ENCODE assay signal across 10 cellular contexts in genomic region chr1:109624215-109625010, GRCh38. TPM values are rescaled to one million over a fixed set of nuclear protein-coding genes. Genes with fewer than 3 reads are reported as not detected.
DNase-seq lines count a peak whose midpoint lies in the region; ATAC-seq and TF ChIP-seq lines count a peak whose summit lies in the region.
"Had no signal": no experiment of that assay in that cellular context is flagged by ENCODE, and none has a peak within 500 bp of the region (broad histone marks: within the 10 kb centered on the region; RNA-seq: fewer than 3 reads in every experiment).

No MANE protein-coding gene starts in this region.

- no peak for ATAC-seq in aorta (ENCODE audit: low FRiP score)
- ATAC-seq: pancreas had no signal

- H3K27ac Mint-ChIP-seq in endodermal cell, result no peak overlapping the region

- H3K4me3 Mint-ChIP-seq in endodermal cell, result no peak overlapping the region

- peaks cover 61% of the 10 kb centered on the region for H3K79me2 ChIP-seq in mammary epithelial cell (ENCODE audit: insufficient read depth, low read length)

- H3K27me3 ChIP-seq in breast epithelium (no peaks in the 10 kb centered on the region), mammary epithelial cell (ENCODE audit: insufficient read depth, low read length) (no peaks in the 10 kb centered on the region), endodermal cell (ENCODE audit: control insufficient read depth, insufficient read depth, low read length, poor library complexity, severe bottlenecking) (no peaks in the 10 kb centered on the region), tibial artery (no peaks in the 10 kb centered on the region), aorta (ENCODE audit: control insufficient read depth in 1 of 2, insufficient read depth in 2 of 2, low read length in 1 of 2) (no peaks in the 10 kb centered on the region)
- H3K27me3 ChIP-seq: pancreas had no signal

- intact Hi-C loops in breast epithelium (cut with DNase I; ENCODE audit: low total_unique reads) (no loop called here), mammary epithelial cell (cut with micrococcal nuclease) (no loop called here), tibial artery (cut with DNase I; ENCODE audit: low total_unique reads) (no loop called here), aorta (cut with DNase I) (no loop called here)

- no peak for DNase-seq in breast epithelium (ENCODE audit: low spot score in 2 of 2)
- DNase-seq in mammary epithelial cell, result no peak
- peak; percentile 12 for DNase-seq in NCI-H2196 (lab: John Stamatoyannopoulos, UW; ENCODE audit: unreplicated experiment)
- DNase-seq in endodermal cell, result peak; percentile 48
- peak in 1 of 2 donors; percentile 63 for DNase-seq in tibial artery
- no peak for DNase-seq in NCI-H2227 treated with DMSO at 0.1 percent for 48 hours (lab: John Stamatoyannopoulos, UW)
- no peak for DNase-seq in glomerular visceral epithelial cell (ENCODE audit: extremely low spot score)
- DNase-seq in aorta, result no peak

- in situ Hi-C loops in mammary epithelial cell (cut with MboI; ENCODE audit: low sequenced_read_pairs in 2 of 2), result loop anchor here (5.0 to 25.0 kb wide), 3 partner anchors 77 to 363 kb away; partner anchors contain the start of genes GNAI3 (in 2 of the 2) and AHCYL1 (in 1 of the 2)

- no peak overlapping the region for H3K4me2 ChIP-seq in mammary epithelial cell (ENCODE audit: insufficient read depth, low read depth, low read length)

- H3K9me3 ChIP-seq in breast epithelium (no peaks in the 10 kb centered on the region), mammary epithelial cell (replicated peaks; ENCODE audit: insufficient read depth, low read length) (no peaks in the 10 kb centered on the region), endodermal cell (ENCODE audit: control insufficient read depth, low read length) (no peaks in the 10 kb centered on the region), tibial artery (no peaks in the 10 kb centered on the region), aorta (ENCODE audit: control insufficient read depth, low read length) (no peaks in the 10 kb centered on the region)
- H3K9me3 ChIP-seq: pancreas had no signal

- H2AFZ ChIP-seq in mammary epithelial cell (ENCODE audit: low read depth, low read length), result no peak overlapping the region

- H3K4me1 ChIP-seq in breast epithelium, result peaks cover 0 to 8% of the 10 kb centered on the region in 2 donors
- H3K4me1 ChIP-seq in mammary epithelial cell (ENCODE audit: insufficient read depth, low read length), result peaks cover 22% of the 10 kb centered on the region
- peaks cover 7% of the 10 kb centered on the region for H3K4me1 ChIP-seq in endodermal cell (ENCODE audit: control insufficient read depth, insufficient read depth, low read length)
- peaks cover 0 to 51% (median 36%) of the 10 kb centered on the region in 4 donors for H3K4me1 ChIP-seq in tibial artery
- no peaks in the 10 kb centered on the region for H3K4me1 ChIP-seq in aorta (ENCODE audit: control insufficient read depth in 1 of 2, insufficient read depth in 2 of 2, low read length in 2 of 2)

- peaks cover 8% of the 10 kb centered on the region for H3K4me1 Mint-ChIP-seq in endodermal cell

- WGBS in mammary epithelial cell (ENCODE audit: low coverage, missing lambda C conversion rate), result 83% methylated on average over 10 of the region's 16 CpGs
- WGBS in endodermal cell (ENCODE audit: insufficient coverage in 1 of 2, insufficient read length in 1 of 2), 2 experiments, result 91 to 95% methylated on average over 9 to 16 of the region's 16 CpGs
- 62 to 63% methylated on average over 16 of the region's 16 CpGs for WGBS in aorta, 2 donors

- CTCF ChIA-PET in mammary epithelial cell (lab: Charles Lee; ENCODE audit: low non-redundant PET), result no interaction called here

- no peaks in the 10 kb centered on the region for H3K27me3 Mint-ChIP-seq in endodermal cell (ENCODE audit: insufficient read depth)

- H3K36me3 Mint-ChIP-seq in endodermal cell (ENCODE audit: low read depth), result peaks cover 24% of the 10 kb centered on the region

- no peak for TF ChIP-seq CTCF in breast epithelium (IDR thresholded peaks at IDR 0.05)
- no peak for TF ChIP-seq CTCF in mammary epithelial cell (conservative IDR thresholded peaks at IDR 0.05 in 1 of 2, IDR thresholded peaks at IDR 0.05 in 1 of 2; ENCODE audit: extremely low read depth in 1 of 2, insufficient read depth in 1 of 2, low read depth in 1 of 2, low read length in 2 of 2)
- TF ChIP-seq CTCF in endodermal cell (conservative IDR thresholded peaks at IDR 0.05), result no peak
- no peak for TF ChIP-seq CTCF in tibial artery (IDR thresholded peaks at IDR 0.05)

- dilution Hi-C loops in mammary epithelial cell (cut with HindIII; ENCODE audit: low sequenced_read_pairs), result loop anchor here (5.0 kb wide), 1 partner anchor 72 kb away; no protein-coding TSS in a partner anchor

- H3K4me3 ChIP-seq in breast epithelium (peak overlapping the region in 2 of 3 donors; percentile 13 to 18), mammary epithelial cell (replicated peaks in 1 of 3; ENCODE audit: insufficient read depth in 1 of 3, low read depth in 2 of 3, low read length in 3 of 3) (no peak overlapping the region), endodermal cell (ENCODE audit: low read length) (no peak overlapping the region), tibial artery (peak overlapping the region; percentile 29 to 37), aorta (ENCODE audit: low read length in 2 of 2) (no peak overlapping the region)
- H3K4me3 ChIP-seq: pancreas had no signal

- no peak for TF ChIP-seq POLR2A in breast epithelium (IDR thresholded peaks at IDR 0.05)

- H3K36me3 ChIP-seq in breast epithelium, result no peaks in the 10 kb centered on the region
- no peaks in the 10 kb centered on the region for H3K36me3 ChIP-seq in mammary epithelial cell (ENCODE audit: insufficient read depth, low read length)
- H3K36me3 ChIP-seq in endodermal cell (ENCODE audit: control insufficient read depth, insufficient read depth, low read length), result peaks cover 11% of the 10 kb centered on the region
- H3K36me3 ChIP-seq in tibial artery, result peaks cover 19 to 41% (median 34%) of the 10 kb centered on the region in 3 donors
- peaks cover 0 to 5% of the 10 kb centered on the region in 2 donors for H3K36me3 ChIP-seq in aorta (ENCODE audit: control insufficient read depth in 1 of 2, insufficient read depth in 2 of 2, low read length in 1 of 2)

- H3K9me3 Mint-ChIP-seq in endodermal cell, result no peaks in the 10 kb centered on the region

- H3K9ac ChIP-seq in mammary epithelial cell (ENCODE audit: insufficient read depth, low read length) (no peak overlapping the region), endodermal cell (ENCODE audit: extremely low read depth, low read length, poor library complexity, severe bottlenecking) (no peak overlapping the region)

- no peaks in the 10 kb centered on the region for H4K20me1 ChIP-seq in mammary epithelial cell (ENCODE audit: insufficient read depth, low read length)

- H3K27ac ChIP-seq in breast epithelium, result peak overlapping the region in 1 of 2 donors; percentile 26
- no peak overlapping the region for H3K27ac ChIP-seq in mammary epithelial cell (ENCODE audit: insufficient read depth, low read depth, low read length)
- H3K27ac ChIP-seq in endodermal cell (ENCODE audit: low read depth, low read length), result peak overlapping the region; percentile 29
- H3K27ac ChIP-seq in tibial artery, result peak overlapping the region; percentile 16 to 62
- H3K27ac ChIP-seq in aorta (ENCODE audit: low read depth in 1 of 2, low read length in 2 of 2), result no peak overlapping the region
- H3K27ac ChIP-seq: pancreas had no signal

- no TSS peak for BruUV-seq in mammary epithelial cell (replicated peaks; lab: Mats Ljungman, UMichigan)

RNA-seq across cellular contexts. Expression of gene AMPD2, which starts 4.8 kb away (rescaled TPM):
- 10 to 100 TPM; 21.3 to 68.2 (median 47.4) TPM for total RNA-seq in breast epithelium
- total RNA-seq in mammary epithelial cell, result 10 to 100 TPM; 29.7 to 45.2 TPM
- 28.3 TPM for polyA plus RNA-seq in mammary epithelial cell
- 36.7 TPM for polyA minus RNA-seq in mammary epithelial cell
- 10 to 100 TPM; 55.7 to 69.3 TPM for total RNA-seq in endodermal cell
- 68.6 TPM for polyA plus RNA-seq in endodermal cell (2013, experiment 1 of 2)
- 68.8 TPM for polyA plus RNA-seq in endodermal cell (2013, experiment 2 of 2)
- 10 to 100 TPM; 59.7 to 77.1 TPM for total RNA-seq in aorta
- polyA plus RNA-seq in aorta, result 10 to 100 TPM; 19.8 to 85.9 TPM

RNA-seq across cellular contexts. Expression of gene GNAT2, which starts 5.0 kb away (rescaled TPM):
- total RNA-seq in breast epithelium, result not detected
- total RNA-seq in mammary epithelial cell, result not detected
- polyA plus RNA-seq in mammary epithelial cell, result 0.20 TPM
- not detected for polyA minus RNA-seq in mammary epithelial cell
- total RNA-seq in endodermal cell, result not detected
- not detected for polyA plus RNA-seq in endodermal cell (2013, experiment 1 of 2)
- polyA plus RNA-seq in endodermal cell (2013, experiment 2 of 2), result not detected
- total RNA-seq in aorta, result not detected
- polyA plus RNA-seq in aorta, result not detected
- total RNA-seq: urinary bladder had no signal
- polyA plus RNA-seq: urinary bladder had no signal

RNA-seq across cellular contexts. Expression of gene GSTM4, which starts 31.5 kb away (rescaled TPM):
- total RNA-seq in breast epithelium (10 to 100 TPM; 21.9 to 31.5 (median 28.2) TPM), mammary epithelial cell (1 to 10 TPM; 5.0 to 5.8 TPM), endodermal cell (10 to 100 TPM; 20.1 to 28.5 TPM), aorta (10 to 100 TPM; 15.0 to 29.8 TPM)
- polyA plus RNA-seq in mammary epithelial cell (1.4 TPM), aorta (10 to 100 TPM; 33.8 to 53.1 TPM)
- polyA minus RNA-seq in mammary epithelial cell, result 3.0 TPM
- polyA plus RNA-seq in endodermal cell (2013, experiment 1 of 2), result 21.7 TPM
- 16.9 TPM for polyA plus RNA-seq in endodermal cell (2013, experiment 2 of 2)

RNA-seq across cellular contexts. Expression of gene GSTM2, which starts 43.4 kb away (rescaled TPM):
- total RNA-seq in breast epithelium (10 to 100 TPM; 47.8 to 93.4 (median 66.5) TPM), mammary epithelial cell (1 to 10 TPM; 2.9 to 6.7 TPM), endodermal cell (10 to 100 TPM; 18.4 to 30.3 TPM), aorta (100 to 1,000 TPM in 1 of 2 donors, 10 to 100 TPM in 1; 48.3 to 136 TPM)
- polyA plus RNA-seq in mammary epithelial cell (1.6 TPM), aorta (100 to 1,000 TPM in 1 of 2 donors, 10 to 100 TPM in 1; 17.5 to 279 TPM)
- not detected for polyA minus RNA-seq in mammary epithelial cell
- 68.2 TPM for polyA plus RNA-seq in endodermal cell (2013, experiment 1 of 2)
- 52.4 TPM for polyA plus RNA-seq in endodermal cell (2013, experiment 2 of 2)

Comparison
In these comparisons a context has a peak if more than half of its experiments do, and no peak if none do; other contexts are left out.
1. H3K4me3 ChIP-seq: peak in breast epithelium (2 of 3) and tibial artery (2 of 2); none in mammary epithelial cell (0 of 3), endodermal cell (single experiment) and aorta (0 of 2).
2. DNase-seq: peak in NCI-H2196 (single experiment) and endodermal cell (single experiment); none in breast epithelium (0 of 2), mammary epithelial cell (single experiment), NCI-H2227 treated with DMSO at 0.1 percent for 48 hours (single experiment), glomerular visceral epithelial cell (single experiment) and aorta (0 of 2).
3. H3K27ac ChIP-seq: peak in endodermal cell (single experiment) and tibial artery (2 of 2); none in mammary epithelial cell (single experiment) and aorta (0 of 2).